ENCODE assay signal across 8 cellular contexts in the genomic region with DNA sequence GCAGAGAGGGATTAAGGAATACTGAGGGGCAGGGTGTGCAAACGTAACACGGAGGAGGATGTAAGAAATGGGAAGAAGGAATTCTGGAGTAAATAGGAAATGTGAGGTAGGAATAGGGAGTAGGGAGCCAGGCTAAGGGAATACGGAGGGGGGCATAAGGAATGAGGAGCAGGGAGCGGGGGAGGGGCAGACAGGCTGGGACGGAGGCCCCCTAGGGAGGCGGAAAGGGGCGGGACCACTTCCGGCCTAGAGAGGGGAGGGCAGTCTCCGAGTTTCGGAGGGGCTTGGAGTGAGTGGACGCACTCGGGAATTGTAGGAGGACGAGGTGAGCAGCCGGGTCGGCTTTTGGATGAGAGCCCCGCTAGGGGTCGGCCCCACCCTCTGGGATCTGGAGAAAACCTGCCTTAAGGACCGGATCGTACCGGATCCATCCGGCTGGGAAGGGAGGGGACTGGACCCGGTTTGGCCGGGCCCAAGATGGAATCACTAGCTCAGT. TPM values are rescaled to one million over a fixed set of nuclear protein-coding genes. Genes with fewer than 3 reads are reported as not detected.
A peak's percentile ranks its signal among the peaks of the same experiment; 100 is the strongest.
DNase-seq lines count a peak whose midpoint lies in the region; ATAC-seq and TF ChIP-seq lines count a peak whose summit lies in the region.

No MANE protein-coding gene starts in this region.

- ATAC-seq in GM19328 (IDR thresholded peaks at IDR 0.05; ENCODE audit: unreplicated experiment), result peak; percentile 21
- ATAC-seq in HG03469 (IDR thresholded peaks at IDR 0.05; ENCODE audit: unreplicated experiment), result peak; percentile 21

- no peak for TF ChIP-seq CTCF in ascending aorta (IDR thresholded peaks at IDR 0.05)

- H3K4me1 ChIP-seq in BLaER1 treated with 17β-estradiol and CSF1 and Interleukin-3, amounts not matched to agents 10 nM and 100 nM, result peaks cover 7 to 24% (median 17%) of the 10 kb centered on the region in 10 experiments; a peak in 19 of 20 replicates
- peaks cover 0 to 9% of the 10 kb centered on the region in 2 donors for H3K4me1 ChIP-seq in ascending aorta

- peaks cover 0 to 26% (median 0%) of the 10 kb centered on the region in 11 experiments; a peak in 4 of 22 replicates for H4K20me1 ChIP-seq in BLaER1 treated with 17β-estradiol and CSF1 and Interleukin-3, amounts not matched to agents 10 nM and 100 nM

- H3K27me3 ChIP-seq in BLaER1 treated with 17β-estradiol and CSF1 and Interleukin-3, amounts not matched to agents 10 nM and 100 nM, result peaks cover 67 to 90% (median 82%) of the 10 kb centered on the region in 11 experiments; a peak in 21 of 22 replicates
- no peaks in the 10 kb centered on the region for H3K27me3 ChIP-seq in ascending aorta

- H3K4me2 ChIP-seq in BLaER1 treated with 17β-estradiol and CSF1 and Interleukin-3, amounts not matched to agents 10 nM and 100 nM, result peak overlapping the region; percentile 59 to 77 (median 73)

- intact Hi-C loops in ascending aorta (cut with DNase I), result loop anchor here (1.0 to 10.0 kb wide), 9 partner anchors 114 to 1721 kb away; a partner anchor contains a TSS

- peak overlapping the region; percentile 47 to 83 (median 73); a peak in 20 of 22 replicates for H3K27ac ChIP-seq in BLaER1 treated with 17β-estradiol and CSF1 and Interleukin-3, amounts not matched to agents 10 nM and 100 nM
- peak overlapping the region; percentile 82 to 88 for H3K27ac ChIP-seq in ascending aorta

- H3K4me3 ChIP-seq in BLaER1 treated with 17β-estradiol and CSF1 and Interleukin-3, amounts not matched to agents 10 nM and 100 nM, result peak overlapping the region; percentile 62 to 78 (median 72)
- H3K4me3 ChIP-seq in ascending aorta, result peak overlapping the region; percentile 56 to 66

- no peaks in the 10 kb centered on the region for H3K9me3 ChIP-seq in BLaER1 treated with 17β-estradiol and CSF1 and Interleukin-3, amounts not matched to agents 10 nM and 100 nM (replicated peaks in 1 of 11)
- H3K9me3 ChIP-seq in ascending aorta, result no peaks in the 10 kb centered on the region

- peaks cover 0 to 27% (median 9%) of the 10 kb centered on the region in 11 experiments; a peak in 12 of 22 replicates for H3K36me3 ChIP-seq in BLaER1 treated with 17β-estradiol and CSF1 and Interleukin-3, amounts not matched to agents 10 nM and 100 nM
- peaks cover 22 to 32% of the 10 kb centered on the region in 2 donors for H3K36me3 ChIP-seq in ascending aorta

- DNase-seq in SHP77 (lab: John Stamatoyannopoulos, UW) (peak; percentile 94 to 97), ascending aorta (ENCODE audit: low spot score in 2 of 2) (peak in 1 of 2 donors; percentile 78), hippocampal formation (lab: John Stamatoyannopoulos, UW) (peak; percentile 43 to 56), putamen (ENCODE audit: low spot score) (peak; percentile 68), GF-D8 (lab: John Stamatoyannopoulos, UW) (no peak)

- H3K9ac ChIP-seq in BLaER1 treated with 17β-estradiol and CSF1 and Interleukin-3, amounts not matched to agents 10 nM and 100 nM, result peak overlapping the region; percentile 63 to 83 (median 77)

RNA-seq across cellular contexts. Expression of a gene that starts 0.6 kb away (rescaled TPM):
- total RNA-seq in ascending aorta, result 187 TPM

RNA-seq across cellular contexts. Expression of a gene that starts 10.1 kb away (rescaled TPM):
- not detected for total RNA-seq in ascending aorta
